Comparison of ENCODE assay signal across 1 cellular context in the genomic region with DNA sequence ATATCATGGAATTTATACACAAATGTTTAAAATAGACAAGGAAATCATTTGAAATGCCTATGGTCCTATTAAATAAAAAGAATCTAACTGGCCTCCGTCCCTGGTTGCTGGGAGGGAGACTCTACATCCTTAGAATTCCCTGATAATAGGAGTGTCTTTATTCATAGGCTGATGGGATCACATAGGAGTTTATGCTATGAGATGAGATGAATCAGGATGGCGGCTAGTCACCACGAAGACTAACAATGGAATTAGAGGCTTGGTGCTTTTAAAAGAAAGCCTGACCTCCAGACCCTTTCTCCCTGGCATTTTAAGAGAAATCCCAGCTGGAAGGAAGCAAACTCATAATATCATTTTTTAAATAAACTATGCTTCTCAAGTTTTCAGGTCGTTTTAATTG.
TF ChIP-seq lines count a peak whose summit lies in the region.

No MANE protein-coding gene starts in this region.

TF ChIP-seq in IMR-90, 13 proteins besides CTCF, POLR2A, EP300 and RAD21:
- TF ChIP-seq RCOR1 (IDR thresholded peaks at IDR 0.05; ENCODE audit: insufficient replicate concordance, low read length) (no peak), MXI1 (IDR thresholded peaks at IDR 0.05; ENCODE audit: borderline replicate concordance, low read depth, low read length) (no peak), CHD1 (IDR thresholded peaks at IDR 0.05; ENCODE audit: low read depth, low read length) (no peak), MAFK (IDR thresholded peaks at IDR 0.05; ENCODE audit: low read depth, low read length) (no peak), NFE2L2 (IDR thresholded peaks at IDR 0.05; ENCODE audit: low read depth, low read length) (no peak), MAZ (IDR thresholded peaks at IDR 0.05; ENCODE audit: borderline replicate concordance, low read depth, low read length) (no peak), FOS (IDR thresholded peaks at IDR 0.05; ENCODE audit: low read depth, low read length) (no peak), SMC3 (IDR thresholded peaks at IDR 0.05; ENCODE audit: low read depth, low read length) (no peak), RFX5 (IDR thresholded peaks at IDR 0.05; ENCODE audit: low read depth, low read length) (no peak), BHLHE40 (IDR thresholded peaks at IDR 0.05; ENCODE audit: low read depth, low read length) (no peak), CEBPB (IDR thresholded peaks at IDR 0.05; ENCODE audit: low read depth, low read length) (no peak)
TF ChIP-seq in IMR-90: peak in this region for 0.
